24 cellular contexts compared by ENCODE assay signal in the genomic region with DNA sequence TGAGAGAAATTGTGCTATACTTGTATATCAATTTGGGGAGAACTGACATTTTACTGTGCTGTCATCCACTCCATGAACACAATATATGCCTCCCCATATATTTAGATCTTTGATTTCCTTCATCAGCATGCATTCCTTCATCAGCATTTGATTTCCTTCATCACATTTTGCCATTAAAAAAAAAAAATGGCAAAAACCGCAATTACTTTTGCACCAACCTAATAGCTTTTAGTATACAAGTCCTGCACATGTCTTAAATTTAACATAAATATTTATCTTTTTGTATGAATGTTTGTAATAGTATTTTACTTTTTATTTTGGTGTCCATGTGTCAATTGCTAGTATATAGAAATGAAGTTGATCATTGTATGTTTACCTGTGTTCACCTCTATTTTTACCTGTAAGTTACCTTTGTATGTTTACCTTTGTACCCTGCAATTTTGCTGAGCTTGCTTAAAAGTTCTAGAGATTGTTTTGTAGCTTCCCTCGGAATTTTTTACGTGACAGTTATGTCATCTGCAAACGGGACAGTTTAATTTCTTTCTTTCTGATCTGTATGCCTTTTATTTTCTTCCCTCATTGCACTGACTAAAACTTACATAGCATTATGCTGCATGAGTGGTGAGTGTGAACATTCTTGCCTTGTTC.
"Had no signal": no experiment of that assay in that cellular context is flagged by ENCODE, and none has a peak within 500 bp of the region (broad histone marks: within the 10 kb centered on the region; RNA-seq: fewer than 3 reads in every experiment).

No MANE protein-coding gene starts in this region.

- H3K27ac ChIP-seq: neural progenitor cell, ovary, parathyroid adenoma, psoas muscle, right lobe of liver, sigmoid colon, stomach, thoracic aorta, thyroid gland, tibial nerve, upper lobe of left lung, vagina had no signal

- H3K4me3 ChIP-seq: neural progenitor cell, ovary, psoas muscle, right lobe of liver, sigmoid colon, stomach, thoracic aorta, thyroid gland, tibial nerve, upper lobe of left lung, vagina had no signal

- H3K4me1 ChIP-seq: neural progenitor cell, parathyroid adenoma, psoas muscle, right lobe of liver, sigmoid colon, stomach, thyroid gland, tibial nerve, upper lobe of left lung, vagina had no signal

- FAIRE-seq: small intestine, urothelium cell line had no signal

- H2AFZ ChIP-seq: neural progenitor cell, parathyroid adenoma had no signal

- H3K9ac ChIP-seq: neural progenitor cell, parathyroid adenoma had no signal

- DNase-seq: occipital lobe; ovary; psoas muscle; right cardiac atrium; right lobe of liver; sigmoid colon; small intestine; stimulated activated CD4-positive, alpha-beta T cell treated with anti-CD3 and anti-CD28 coated beads, Interleukin-15, amount 100 ng/mL, for 24 hours; stimulated activated CD4-positive, alpha-beta T cell treated with anti-CD3 and anti-CD28 coated beads, Interleukin-2, amount 100 ng/mL, for 24 hours; stimulated activated CD4-positive, alpha-beta T cell treated with anti-CD3 and anti-CD28 coated beads, Interleukin-2, amount 100 ng/mL, for 48 hours; stimulated activated CD4-positive, alpha-beta T cell treated with anti-CD3 and anti-CD28 coated beads, Interleukin-4, amount 100 ng/mL, for 24 hours; stimulated activated naive B cell treated with anti-CD40 and anti-IgM and Interleukin-4, amounts not matched to agents 10 μg/mL and 1 μg/mL and 100 μg/mL, for 72 hours; stimulated activated naive CD4-positive, alpha-beta T cell treated with Interleukin-2 at 50 U/mL for 16 hours; stomach; thyroid gland; trophoblast cell had no signal

- H3K27me3 ChIP-seq: neural progenitor cell, ovary, right lobe of liver, sigmoid colon, stomach, thyroid gland, tibial nerve, upper lobe of left lung, vagina had no signal

- H3K9me3 ChIP-seq: ovary, psoas muscle, right lobe of liver, sigmoid colon, thoracic aorta, thyroid gland, upper lobe of left lung, vagina had no signal

- ATAC-seq: psoas muscle; right cardiac atrium; stimulated activated effector memory CD8-positive, alpha-beta T cell treated with anti-CD3 and anti-CD28 coated beads, Interleukin-12 subunit alpha, Interleukin-12 subunit beta, amount 100 ng/mL, for 72 hours; stimulated activated naive B cell treated with anti-CD40 and anti-IgM and Interleukin-4, amounts not matched to agents 10 μg/mL and 1 μg/mL and 100 μg/mL, for 72 hours had no signal

- H3K36me3 ChIP-seq: neural progenitor cell, ovary, right lobe of liver, sigmoid colon, stomach, thoracic aorta, thyroid gland, tibial nerve, upper lobe of left lung, vagina had no signal

- H3K4me2 ChIP-seq: neural progenitor cell had no signal
